ENCODE assay signal across 12 cellular contexts in genomic region chr7:20240080-20240926, GRCh38. TPM values are rescaled to one million over a fixed set of nuclear protein-coding genes. Genes with fewer than 3 reads are reported as not detected.
A peak's percentile ranks its signal among the peaks of the same experiment; 100 is the strongest.
DNase-seq lines count a peak whose midpoint lies in the region; ATAC-seq and TF ChIP-seq lines count a peak whose summit lies in the region.
"Had no signal": no experiment of that assay in that cellular context is flagged by ENCODE, and none has a peak within 500 bp of the region (broad histone marks: within the 10 kb centered on the region; RNA-seq: fewer than 3 reads in every experiment).

No MANE protein-coding gene starts in this region.

- no peak overlapping the region for H3K4me3 Mint-ChIP-seq in CD14-positive monocyte

- H3K27ac ChIP-seq in epithelial cell of prostate = peak overlapping the region; percentile 85
- H3K27ac ChIP-seq: thoracic aorta had no signal

- peaks cover 0 to 1% (median 1%) of the 10 kb centered on the region in 3 donors for H3K27me3 Mint-ChIP-seq in CD14-positive monocyte (ENCODE audit: low read depth in 3 of 3)

- intact Hi-C loops in CD14-positive monocyte (cut with micrococcal nuclease) = no loop called here

- no peaks in the 10 kb centered on the region for H3K36me3 Mint-ChIP-seq in CD14-positive monocyte

- H3K9me3 Mint-ChIP-seq in CD14-positive monocyte = peaks cover 0 to 4% (median 2%) of the 10 kb centered on the region in 7 donors

- DNase-seq in epithelial cell of prostate (ENCODE audit: low read depth, low spot score) (no peak), NCI-H526 treated with DMSO at 0.1 percent for 48 hours (lab: John Stamatoyannopoulos, UW) (no peak), CD14-positive monocyte (ENCODE audit: low spot score) (no peak), DMS153 treated with DMSO at 0.1 percent for 48 hours (lab: John Stamatoyannopoulos, UW; ENCODE audit: unreplicated experiment) (no peak), globus pallidus (ENCODE audit: low spot score) (no peak)
- DNase-seq: EL, kidney had no signal

- H3K27ac Mint-ChIP-seq in CD14-positive monocyte = peak overlapping the region in 2 of 7 donors; percentile 9 to 15

- TF ChIP-seq CTCF in CD14-positive monocyte (IDR thresholded peaks at IDR 0.05) = no peak

- peaks cover 12% of the 10 kb centered on the region for H3K4me1 Mint-ChIP-seq in CD14-positive monocyte

- ATAC-seq in GM18502 (IDR thresholded peaks at IDR 0.05; ENCODE audit: poor library complexity, unreplicated experiment) = peak; percentile 43
- ATAC-seq in GM21447 (IDR thresholded peaks at IDR 0.05; ENCODE audit: unreplicated experiment) = peak; percentile 44
- ATAC-seq in HG03196 (IDR thresholded peaks at IDR 0.05; ENCODE audit: unreplicated experiment) = peak; percentile 38
- ATAC-seq: Panc1 had no signal

RNA-seq across cellular contexts. Expression of gene MACC1, which starts 23.1 kb away (rescaled TPM):
- polyA plus RNA-seq in CD14-positive monocyte = not detected
